ENCODE assay signal across 1 cellular context in the genomic region with DNA sequence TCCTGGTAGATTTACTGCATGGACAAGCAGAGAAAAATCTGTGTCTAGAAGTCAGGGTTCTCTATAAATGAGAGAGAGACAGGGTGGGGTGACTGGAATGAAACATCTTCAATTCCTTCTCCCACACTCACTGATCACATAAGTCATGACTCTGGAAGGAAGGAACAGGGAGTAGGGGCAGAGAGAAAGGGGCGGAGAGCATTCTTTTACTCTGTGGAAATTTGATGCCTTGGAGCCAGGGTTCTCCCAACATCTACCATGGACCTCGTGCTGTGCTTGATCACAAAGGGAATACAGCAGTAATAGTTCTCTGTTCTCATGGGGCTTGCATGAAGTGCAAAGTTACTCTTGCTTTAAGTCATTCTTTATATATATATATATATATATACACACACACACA.
TF ChIP-seq lines count a peak whose summit lies in the region.

No MANE protein-coding gene starts in this region.

TF ChIP-seq in GM23338, 12 proteins besides CTCF, POLR2A, EP300 and RAD21 (continued from another document):
- TF ChIP-seq, protein P1, sequence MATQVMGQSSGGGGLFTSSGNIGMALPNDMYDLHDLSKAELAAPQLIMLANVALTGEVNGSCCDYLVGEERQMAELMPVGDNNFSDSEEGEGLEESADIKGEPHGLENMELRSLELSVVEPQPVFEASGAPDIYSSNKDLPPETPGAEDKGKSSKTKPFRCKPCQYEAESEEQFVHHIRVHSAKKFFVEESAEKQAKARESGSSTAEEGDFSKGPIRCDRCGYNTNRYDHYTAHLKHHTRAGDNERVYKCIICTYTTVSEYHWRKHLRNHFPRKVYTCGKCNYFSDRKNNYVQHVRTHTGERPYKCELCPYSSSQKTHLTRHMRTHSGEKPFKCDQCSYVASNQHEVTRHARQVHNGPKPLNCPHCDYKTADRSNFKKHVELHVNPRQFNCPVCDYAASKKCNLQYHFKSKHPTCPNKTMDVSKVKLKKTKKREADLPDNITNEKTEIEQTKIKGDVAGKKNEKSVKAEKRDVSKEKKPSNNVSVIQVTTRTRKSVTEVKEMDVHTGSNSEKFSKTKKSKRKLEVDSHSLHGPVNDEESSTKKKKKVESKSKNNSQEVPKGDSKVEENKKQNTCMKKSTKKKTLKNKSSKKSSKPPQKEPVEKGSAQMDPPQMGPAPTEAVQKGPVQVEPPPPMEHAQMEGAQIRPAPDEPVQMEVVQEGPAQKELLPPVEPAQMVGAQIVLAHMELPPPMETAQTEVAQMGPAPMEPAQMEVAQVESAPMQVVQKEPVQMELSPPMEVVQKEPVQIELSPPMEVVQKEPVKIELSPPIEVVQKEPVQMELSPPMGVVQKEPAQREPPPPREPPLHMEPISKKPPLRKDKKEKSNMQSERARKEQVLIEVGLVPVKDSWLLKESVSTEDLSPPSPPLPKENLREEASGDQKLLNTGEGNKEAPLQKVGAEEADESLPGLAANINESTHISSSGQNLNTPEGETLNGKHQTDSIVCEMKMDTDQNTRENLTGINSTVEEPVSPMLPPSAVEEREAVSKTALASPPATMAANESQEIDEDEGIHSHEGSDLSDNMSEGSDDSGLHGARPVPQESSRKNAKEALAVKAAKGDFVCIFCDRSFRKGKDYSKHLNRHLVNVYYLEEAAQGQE (IDR thresholded peaks at IDR 0.05; ENCODE audit: unreplicated experiment): no peak
- TF ChIP-seq, protein P2, sequence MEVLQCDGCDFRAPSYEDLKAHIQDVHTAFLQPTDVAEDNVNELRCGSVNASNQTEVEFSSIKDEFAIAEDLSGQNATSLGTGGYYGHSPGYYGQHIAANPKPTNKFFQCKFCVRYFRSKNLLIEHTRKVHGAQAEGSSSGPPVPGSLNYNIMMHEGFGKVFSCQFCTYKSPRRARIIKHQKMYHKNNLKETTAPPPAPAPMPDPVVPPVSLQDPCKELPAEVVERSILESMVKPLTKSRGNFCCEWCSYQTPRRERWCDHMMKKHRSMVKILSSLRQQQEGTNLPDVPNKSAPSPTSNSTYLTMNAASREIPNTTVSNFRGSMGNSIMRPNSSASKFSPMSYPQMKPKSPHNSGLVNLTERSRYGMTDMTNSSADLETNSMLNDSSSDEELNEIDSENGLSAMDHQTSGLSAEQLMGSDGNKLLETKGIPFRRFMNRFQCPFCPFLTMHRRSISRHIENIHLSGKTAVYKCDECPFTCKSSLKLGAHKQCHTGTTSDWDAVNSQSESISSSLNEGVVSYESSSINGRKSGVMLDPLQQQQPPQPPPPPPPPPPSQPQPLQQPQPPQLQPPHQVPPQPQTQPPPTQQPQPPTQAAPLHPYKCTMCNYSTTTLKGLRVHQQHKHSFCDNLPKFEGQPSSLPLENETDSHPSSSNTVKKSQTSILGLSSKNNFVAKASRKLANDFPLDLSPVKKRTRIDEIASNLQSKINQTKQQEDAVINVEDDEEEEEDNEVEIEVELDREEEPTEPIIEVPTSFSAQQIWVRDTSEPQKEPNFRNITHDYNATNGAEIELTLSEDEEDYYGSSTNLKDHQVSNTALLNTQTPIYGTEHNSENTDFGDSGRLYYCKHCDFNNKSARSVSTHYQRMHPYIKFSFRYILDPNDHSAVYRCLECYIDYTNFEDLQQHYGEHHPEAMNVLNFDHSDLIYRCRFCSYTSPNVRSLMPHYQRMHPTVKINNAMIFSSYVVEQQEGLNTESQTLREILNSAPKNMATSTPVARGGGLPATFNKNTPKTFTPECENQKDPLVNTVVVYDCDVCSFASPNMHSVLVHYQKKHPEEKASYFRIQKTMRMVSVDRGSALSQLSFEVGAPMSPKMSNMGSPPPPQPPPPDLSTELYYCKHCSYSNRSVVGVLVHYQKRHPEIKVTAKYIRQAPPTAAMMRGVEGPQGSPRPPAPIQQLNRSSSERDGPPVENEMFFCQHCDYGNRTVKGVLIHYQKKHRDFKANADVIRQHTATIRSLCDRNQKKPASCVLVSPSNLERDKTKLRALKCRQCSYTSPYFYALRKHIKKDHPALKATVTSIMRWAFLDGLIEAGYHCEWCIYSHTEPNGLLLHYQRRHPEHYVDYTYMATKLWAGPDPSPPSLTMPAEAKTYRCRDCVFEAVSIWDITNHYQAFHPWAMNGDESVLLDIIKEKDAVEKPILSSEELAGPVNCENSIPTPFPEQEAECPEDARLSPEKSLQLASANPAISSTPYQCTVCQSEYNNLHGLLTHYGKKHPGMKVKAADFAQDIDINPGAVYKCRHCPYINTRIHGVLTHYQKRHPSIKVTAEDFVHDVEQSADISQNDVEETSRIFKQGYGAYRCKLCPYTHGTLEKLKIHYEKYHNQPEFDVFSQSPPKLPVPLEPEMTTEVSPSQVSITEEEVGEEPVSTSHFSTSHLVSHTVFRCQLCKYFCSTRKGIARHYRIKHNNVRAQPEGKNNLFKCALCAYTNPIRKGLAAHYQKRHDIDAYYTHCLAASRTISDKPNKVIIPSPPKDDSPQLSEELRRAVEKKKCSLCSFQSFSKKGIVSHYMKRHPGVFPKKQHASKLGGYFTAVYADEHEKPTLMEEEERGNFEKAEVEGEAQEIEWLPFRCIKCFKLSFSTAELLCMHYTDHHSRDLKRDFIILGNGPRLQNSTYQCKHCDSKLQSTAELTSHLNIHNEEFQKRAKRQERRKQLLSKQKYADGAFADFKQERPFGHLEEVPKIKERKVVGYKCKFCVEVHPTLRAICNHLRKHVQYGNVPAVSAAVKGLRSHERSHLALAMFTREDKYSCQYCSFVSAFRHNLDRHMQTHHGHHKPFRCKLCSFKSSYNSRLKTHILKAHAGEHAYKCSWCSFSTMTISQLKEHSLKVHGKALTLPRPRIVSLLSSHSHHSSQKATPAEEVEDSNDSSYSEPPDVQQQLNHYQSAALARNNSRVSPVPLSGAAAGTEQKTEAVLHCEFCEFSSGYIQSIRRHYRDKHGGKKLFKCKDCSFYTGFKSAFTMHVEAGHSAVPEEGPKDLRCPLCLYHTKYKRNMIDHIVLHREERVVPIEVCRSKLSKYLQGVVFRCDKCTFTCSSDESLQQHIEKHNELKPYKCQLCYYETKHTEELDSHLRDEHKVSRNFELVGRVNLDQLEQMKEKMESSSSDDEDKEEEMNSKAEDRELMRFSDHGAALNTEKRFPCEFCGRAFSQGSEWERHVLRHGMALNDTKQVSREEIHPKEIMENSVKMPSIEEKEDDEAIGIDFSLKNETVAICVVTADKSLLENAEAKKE (CRISPR knock-in tag; IDR thresholded peaks at IDR 0.05): no peak
- TF ChIP-seq JUNB (IDR thresholded peaks at IDR 0.05; ENCODE audit: unreplicated experiment) (no peak), NANOG (IDR thresholded peaks at IDR 0.05; ENCODE audit: borderline replicate concordance) (no peak), ZNF331 (CRISPR knock-in tag; IDR thresholded peaks at IDR 0.05; ENCODE audit: low read depth) (no peak)
